6 cellular contexts compared by ENCODE assay signal in the genomic region with DNA sequence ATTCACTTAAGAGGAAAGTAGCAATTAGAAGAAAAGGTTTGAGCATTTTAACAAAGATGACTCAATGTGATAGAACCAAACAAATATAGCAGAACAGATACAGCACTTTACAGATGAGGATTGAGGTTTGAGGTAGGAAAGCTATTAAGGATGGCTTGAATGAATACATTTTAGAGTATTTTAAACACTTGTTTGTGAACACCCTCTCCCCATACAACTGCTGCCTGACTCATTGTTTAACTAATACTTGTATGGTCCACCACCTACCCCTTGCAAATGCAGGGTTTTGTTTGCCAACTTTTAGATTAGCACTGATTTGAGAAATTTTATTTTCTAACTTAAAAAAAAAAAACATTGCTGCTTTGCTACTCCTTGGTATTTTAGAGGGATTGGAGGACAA.
"Had no signal": no experiment of that assay in that cellular context is flagged by ENCODE, and none has a peak within 500 bp of the region (broad histone marks: within the 10 kb centered on the region; RNA-seq: fewer than 3 reads in every experiment).

No MANE protein-coding gene starts in this region.

- H3K4me3 ChIP-seq: K562 had no signal

- ATAC-seq: HepG2, K562 had no signal

- H3K27ac ChIP-seq: HL-60 had no signal

- DNase-seq: IMR-90, KBM-7, KG1 had no signal
